ENCODE assay signal across 29 cellular contexts in genomic region chr12:67046062-67046461, GRCh38.
"Had no signal": no experiment of that assay in that cellular context is flagged by ENCODE, and none has a peak within 500 bp of the region (broad histone marks: within the 10 kb centered on the region; RNA-seq: fewer than 3 reads in every experiment).

No MANE protein-coding gene starts in this region.

- H3K4me3 Mint-ChIP-seq: activated CD4-positive, alpha-beta memory T cell treated with anti-CD3 and anti-CD28 coated beads, Interleukin-2, amount 10 ng/mL, durations not matched to agents 7 days and 5 days; activated CD4-positive, alpha-beta T cell treated with anti-CD3 and anti-CD28 coated beads, Interleukin-2, amount 10 ng/mL, durations not matched to agents 7 days and 5 days; activated T-cell treated with anti-CD3 and anti-CD28 coated beads, Interleukin-2, amount 50 U/mL, for 24 hours; activated T-helper 17 cell treated with anti-CD3 and anti-CD28 coated beads, Interleukin-2, amount 50 U/mL, for 72 hours; nephron; stimulated activated naive B cell treated with anti-CD40 and anti-IgM and Interleukin-4, amounts not matched to agents 10 μg/mL and 1 μg/mL and 100 μg/mL, for 72 hours had no signal

- H3K4me3 ChIP-seq: esophagus muscularis mucosa, heart left ventricle, left lung, lung, prostate gland, stomach, suprapubic skin, tibial artery had no signal

- H3K4me1 ChIP-seq: foreskin keratinocyte, heart left ventricle, left lung, prostate gland, suprapubic skin, tibial artery had no signal

- H3K9me3 ChIP-seq: esophagus muscularis mucosa, heart left ventricle, left lung, neutrophil, prostate gland, stomach, suprapubic skin, tibial artery had no signal

- H3K27me3 Mint-ChIP-seq: activated CD4-positive, alpha-beta T cell treated with anti-CD3 and anti-CD28 coated beads, Interleukin-2, amount 10 ng/mL, durations not matched to agents 7 days and 5 days had no signal

- H3K36me3 Mint-ChIP-seq: stimulated activated naive B cell treated with anti-CD40 and anti-IgM and Interleukin-4, amounts not matched to agents 10 μg/mL and 1 μg/mL and 100 μg/mL, for 72 hours had no signal

- H3K9me3 Mint-ChIP-seq: activated CD4-positive, alpha-beta memory T cell treated with anti-CD3 and anti-CD28 coated beads, Interleukin-2, amount 10 ng/mL, durations not matched to agents 7 days and 5 days; activated CD4-positive, alpha-beta T cell treated with anti-CD3 and anti-CD28 coated beads, Interleukin-2, amount 10 ng/mL, durations not matched to agents 7 days and 5 days; activated T-cell treated with anti-CD3 and anti-CD28 coated beads, Interleukin-2, amount 50 U/mL, for 24 hours; activated T-helper 17 cell treated with anti-CD3 and anti-CD28 coated beads, Interleukin-2, amount 50 U/mL, for 72 hours; nephron had no signal

- H3K4me1 Mint-ChIP-seq: activated CD4-positive, alpha-beta memory T cell treated with anti-CD3 and anti-CD28 coated beads, Interleukin-2, amount 10 ng/mL, durations not matched to agents 7 days and 5 days; activated CD4-positive, alpha-beta T cell treated with anti-CD3 and anti-CD28 coated beads, Interleukin-2, amount 10 ng/mL, durations not matched to agents 7 days and 5 days; activated T-helper 17 cell treated with anti-CD3 and anti-CD28 coated beads, Interleukin-2, amount 50 U/mL, for 72 hours; stimulated activated naive B cell treated with anti-CD40 and anti-IgM and Interleukin-4, amounts not matched to agents 10 μg/mL and 1 μg/mL and 100 μg/mL, for 72 hours had no signal

- H3K27ac Mint-ChIP-seq: activated CD4-positive, alpha-beta memory T cell treated with anti-CD3 and anti-CD28 coated beads, Interleukin-2, amount 10 ng/mL, durations not matched to agents 7 days and 5 days; activated CD4-positive, alpha-beta T cell treated with anti-CD3 and anti-CD28 coated beads, Interleukin-2, amount 10 ng/mL, durations not matched to agents 7 days and 5 days; activated T-cell treated with anti-CD3 and anti-CD28 coated beads, Interleukin-2, amount 50 U/mL, for 24 hours; activated T-helper 17 cell treated with anti-CD3 and anti-CD28 coated beads, Interleukin-2, amount 50 U/mL, for 72 hours; stimulated activated naive B cell treated with anti-CD40 and anti-IgM and Interleukin-4, amounts not matched to agents 10 μg/mL and 1 μg/mL and 100 μg/mL, for 72 hours had no signal

- H3K27me3 ChIP-seq: brain microvascular endothelial cell, esophagus muscularis mucosa, foreskin keratinocyte, left lung, stomach, suprapubic skin, tibial artery had no signal

- H3K36me3 ChIP-seq: brain microvascular endothelial cell, esophagus muscularis mucosa, heart left ventricle, left lung, neutrophil, prostate gland, stomach, suprapubic skin, tibial artery had no signal

- ATAC-seq: activated T-helper 17 cell treated with anti-CD3 and anti-CD28 coated beads, Interleukin-2, amount 50 U/mL, for 72 hours; foreskin keratinocyte; heart left ventricle; left lung; stimulated activated naive B cell treated with anti-CD40 and anti-IgM and Interleukin-4, amounts not matched to agents 10 μg/mL and 1 μg/mL and 100 μg/mL, for 72 hours had no signal

- H3K27ac ChIP-seq: brain microvascular endothelial cell, esophagus muscularis mucosa, foreskin keratinocyte, heart left ventricle, left lung, neutrophil, prostate gland, stomach, suprapubic skin, tibial artery had no signal

- DNase-seq: activated CD4-positive, alpha-beta memory T cell treated with anti-CD3 and anti-CD28 coated beads, Interleukin-2, amount 10 ng/mL, durations not matched to agents 7 days and 5 days; activated CD4-positive, alpha-beta T cell treated with anti-CD3 and anti-CD28 coated beads for 1 hour; activated CD4-positive, alpha-beta T cell treated with anti-CD3 and anti-CD28 coated beads, Interleukin-2, amount 10 ng/mL, durations not matched to agents 7 days and 5 days; activated CD8-positive, alpha-beta memory T cell treated with anti-CD3 and anti-CD28 coated beads, Interleukin-2, amount 50 U/mL, for 48 hours; activated gamma-delta T cell treated with Interleukin-2 at 50 U/mL for 16 hours; activated naive CD4-positive, alpha-beta T cell treated with anti-CD3 and anti-CD28 coated beads, Interleukin-2, amount 50 U/mL, for 16 hours; activated T-cell treated with anti-CD3 and anti-CD28 coated beads, Interleukin-2, amount 50 U/mL, for 24 hours; amniotic stem cell; brain microvascular endothelial cell; cortex of kidney; foreskin keratinocyte; heart left ventricle; hypothalamus; kidney glomerular epithelial cell; left lung; retina; stimulated activated CD4-positive, alpha-beta T cell treated with anti-CD3 and anti-CD28 coated beads, Interleukin-15, amount 100 ng/mL, for 24 hours; stimulated activated CD4-positive, alpha-beta T cell treated with anti-CD3 and anti-CD28 coated beads, Interleukin-2, amount 100 ng/mL, for 24 hours; stimulated activated naive B cell treated with anti-CD40 and anti-IgM and Interleukin-4, amounts not matched to agents 10 μg/mL and 1 μg/mL and 100 μg/mL, for 72 hours; stomach; T-helper 2 cell; tibial artery had no signal
